Comparison of ENCODE assay signal across 16 cellular contexts in the genomic region with DNA sequence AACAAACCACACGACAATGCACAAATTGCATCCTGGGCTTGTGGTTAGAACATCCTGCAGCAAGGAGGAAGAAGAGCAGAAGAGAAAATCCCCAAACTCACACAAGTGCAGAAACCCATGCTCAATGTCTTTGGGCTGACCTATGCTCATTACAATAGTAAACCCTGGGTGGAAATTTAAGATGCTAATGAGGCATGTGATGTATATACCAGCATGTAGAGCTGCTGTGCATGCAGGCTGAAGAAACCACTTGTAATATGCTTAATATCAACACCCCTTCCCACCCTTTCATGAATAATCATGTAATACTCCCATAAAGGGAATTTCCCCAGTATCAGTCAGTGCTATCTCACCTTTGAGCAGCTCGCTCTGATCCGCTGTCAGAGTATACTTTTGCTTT.
DNase-seq lines count a peak whose midpoint lies in the region; ATAC-seq and TF ChIP-seq lines count a peak whose summit lies in the region.
"Had no signal": no experiment of that assay in that cellular context is flagged by ENCODE, and none has a peak within 500 bp of the region (broad histone marks: within the 10 kb centered on the region; RNA-seq: fewer than 3 reads in every experiment).

No MANE protein-coding gene starts in this region.

- peak; percentile 27 for DNase-seq in DND-41
- no peak for DNase-seq in RWPE2 (ENCODE audit: low spot score)
- DNase-seq in epithelial cell of prostate (ENCODE audit: low read depth, low spot score): no peak
- DNase-seq in DMS153 treated with DMSO at 0.1 percent for 48 hours (lab: John Stamatoyannopoulos, UW; ENCODE audit: unreplicated experiment): no peak
- DNase-seq: ACHN; BE2C; Caco-2; CD4-positive, alpha-beta T cell; DMS153; DMS79 treated with DMSO at 0.1 percent for 48 hours; EL; GM23248 had no signal

- H3K27me3 ChIP-seq in BLaER1 treated with 17β-estradiol and CSF1 and Interleukin-3, amounts not matched to agents 10 nM and 100 nM: no peaks in the 10 kb centered on the region
- H3K27me3 ChIP-seq in DND-41 (ENCODE audit: insufficient read depth, low read length, poor library complexity) (no peaks in the 10 kb centered on the region), RWPE2 (ENCODE audit: insufficient read depth, poor library complexity, severe bottlenecking) (no peaks in the 10 kb centered on the region)
- H3K27me3 ChIP-seq: BE2C had no signal

- peak overlapping the region in 8 of 11 experiments; percentile 7 to 65 (median 30); a peak in 12 of 22 replicates for H3K4me2 ChIP-seq in BLaER1 treated with 17β-estradiol and CSF1 and Interleukin-3, amounts not matched to agents 10 nM and 100 nM
- H3K4me2 ChIP-seq in DND-41 (ENCODE audit: insufficient read depth, low read length): no peak overlapping the region

- no peak overlapping the region for H3K27ac ChIP-seq in BLaER1 treated with 17β-estradiol and CSF1 and Interleukin-3, amounts not matched to agents 10 nM and 100 nM
- H3K27ac ChIP-seq in DND-41 (ENCODE audit: low read length) (no peak overlapping the region), RWPE2 (ENCODE audit: poor library complexity, severe bottlenecking) (peak overlapping the region; percentile 53), epithelial cell of prostate (peak overlapping the region; percentile 93)
- H3K27ac ChIP-seq: C4-2B, GM23248 had no signal

- peaks cover 0 to 14% (median 0%) of the 10 kb centered on the region in 11 experiments; a peak in 5 of 22 replicates for H3K9me3 ChIP-seq in BLaER1 treated with 17β-estradiol and CSF1 and Interleukin-3, amounts not matched to agents 10 nM and 100 nM (replicated peaks in 1 of 11)
- peaks cover 16% of the 10 kb centered on the region for H3K9me3 ChIP-seq in DND-41 (ENCODE audit: insufficient read depth, low read length, severe bottlenecking)
- H3K9me3 ChIP-seq in RWPE2 (ENCODE audit: severe bottlenecking): no peaks in the 10 kb centered on the region
- H3K9me3 ChIP-seq: BE2C, HAP-1 had no signal

- no peak overlapping the region for H2AFZ ChIP-seq in DND-41 (ENCODE audit: low read depth, low read length)
- H2AFZ ChIP-seq: GM23248 had no signal

- H3K79me2 ChIP-seq in DND-41 (ENCODE audit: insufficient read depth, low read length): no peaks in the 10 kb centered on the region

- no peak overlapping the region for H3K4me3 ChIP-seq in BLaER1 treated with 17β-estradiol and CSF1 and Interleukin-3, amounts not matched to agents 10 nM and 100 nM
- no peak overlapping the region for H3K4me3 ChIP-seq in DND-41 (ENCODE audit: low read depth in 1 of 2, low read length in 2 of 2)
- H3K4me3 ChIP-seq in RWPE2 (ENCODE audit: severe bottlenecking): no peak overlapping the region
- H3K4me3 ChIP-seq: GM23248, HAP-1 had no signal

- TF ChIP-seq CTCF in DND-41 (IDR thresholded peaks at IDR 0.05; ENCODE audit: borderline replicate concordance, extremely low read depth, low read length, poor library complexity, severe bottlenecking): no peak
- TF ChIP-seq CTCF in RWPE2 (IDR thresholded peaks at IDR 0.05; ENCODE audit: poor library complexity, severe bottlenecking): no peak

- peaks cover 0 to 35% (median 6%) of the 10 kb centered on the region in 10 experiments; a peak in 11 of 20 replicates for H3K4me1 ChIP-seq in BLaER1 treated with 17β-estradiol and CSF1 and Interleukin-3, amounts not matched to agents 10 nM and 100 nM
- H3K4me1 ChIP-seq in DND-41 (ENCODE audit: insufficient read depth, low read length): peaks cover 12% of the 10 kb centered on the region
- H3K4me1 ChIP-seq in RWPE2 (ENCODE audit: insufficient read depth, poor library complexity, severe bottlenecking): peaks cover 7% of the 10 kb centered on the region
- H3K4me1 ChIP-seq: BE2C, Caco-2 had no signal

- no peaks in the 10 kb centered on the region for H3K36me3 ChIP-seq in BLaER1 treated with 17β-estradiol and CSF1 and Interleukin-3, amounts not matched to agents 10 nM and 100 nM
- no peaks in the 10 kb centered on the region for H3K36me3 ChIP-seq in DND-41 (ENCODE audit: insufficient read depth, low read length)
- no peaks in the 10 kb centered on the region for H3K36me3 ChIP-seq in RWPE2 (ENCODE audit: low read depth)
- H3K36me3 ChIP-seq: BE2C, HAP-1 had no signal

- H3K9ac ChIP-seq in BLaER1 treated with 17β-estradiol and CSF1 and Interleukin-3, amounts not matched to agents 10 nM and 100 nM: no peak overlapping the region
- no peak overlapping the region for H3K9ac ChIP-seq in DND-41 (ENCODE audit: low read depth, low read length)
- H3K9ac ChIP-seq: GM23248 had no signal

- no peaks in the 10 kb centered on the region for H4K20me1 ChIP-seq in BLaER1 treated with 17β-estradiol and CSF1 and Interleukin-3, amounts not matched to agents 10 nM and 100 nM
- no peaks in the 10 kb centered on the region for H4K20me1 ChIP-seq in DND-41 (ENCODE audit: insufficient read depth, low read length)

- peak; percentile 81 for ATAC-seq in DND-41 (ENCODE audit: insufficient read depth, low read depth)
- no peak for ATAC-seq in RWPE2 (ENCODE audit: low read depth)
- ATAC-seq in GM18520 (IDR thresholded peaks at IDR 0.05; ENCODE audit: unreplicated experiment): no peak

Comparison
In these comparisons a context has a peak if more than half of its experiments do, and no peak if none do; other contexts are left out.
1. H3K27ac ChIP-seq: peak in RWPE2 (single experiment) and epithelial cell of prostate (single experiment); none in BLaER1 treated with 17β-estradiol and CSF1 and Interleukin-3, amounts not matched to agents 10 nM and 100 nM (0 of 11) and DND-41 (single experiment).